In genomic region chr14:90087433-90087832, GRCh38 we compare ENCODE assay signal across 9 cellular contexts. TPM values are rescaled to one million over a fixed set of nuclear protein-coding genes. Genes with fewer than 3 reads are reported as not detected.
A peak's percentile ranks its signal among the peaks of the same experiment; 100 is the strongest.
DNase-seq lines count a peak whose midpoint lies in the region; ATAC-seq and TF ChIP-seq lines count a peak whose summit lies in the region.
"Had no signal": no experiment of that assay in that cellular context is flagged by ENCODE, and none has a peak within 500 bp of the region (broad histone marks: within the 10 kb centered on the region; RNA-seq: fewer than 3 reads in every experiment).

No MANE protein-coding gene starts in this region.

- H3K4me3 Mint-ChIP-seq in natural killer cell treated with Interleukin-12 subunit alpha and Interleukin-12 subunit beta and Interleukin-15 and Interleukin-18, amount 100 ng/mL, for 72 hours, result no peak overlapping the region
- H3K4me3 Mint-ChIP-seq in activated T-cell treated with anti-CD3 and anti-CD28 coated beads, Interleukin-2, amount 50 U/mL, for 4 hours, result no peak overlapping the region
- H3K4me3 Mint-ChIP-seq: brain had no signal

- H3K27ac Mint-ChIP-seq in natural killer cell treated with Interleukin-12 subunit alpha and Interleukin-12 subunit beta and Interleukin-15 and Interleukin-18, amount 100 ng/mL, for 72 hours, result no peak overlapping the region
- H3K27ac Mint-ChIP-seq: brain had no signal

- ATAC-seq in natural killer cell treated with Interleukin-12 subunit alpha and Interleukin-12 subunit beta and Interleukin-15 and Interleukin-18, amount 100 ng/mL, for 72 hours, result peak; percentile 85 to 90
- no peak for ATAC-seq in activated T-cell treated with anti-CD3 and anti-CD28 coated beads, Interleukin-2, amount 50 U/mL, for 4 hours
- no peak for ATAC-seq in HG02642 (IDR thresholded peaks at IDR 0.05; ENCODE audit: poor library complexity, unreplicated experiment)
- no peak for ATAC-seq in HG03025 (IDR thresholded peaks at IDR 0.05; ENCODE audit: low FRiP score, unreplicated experiment)

- H3K27me3 ChIP-seq in esophagus muscularis mucosa, result no peaks in the 10 kb centered on the region

- H3K9me3 ChIP-seq in esophagus muscularis mucosa, result no peaks in the 10 kb centered on the region

- peak; percentile 44 for DNase-seq in GF-D8 (lab: John Stamatoyannopoulos, UW)
- peak; percentile 92 to 100 for DNase-seq in NOMO-1 (lab: John Stamatoyannopoulos, UW; ENCODE audit: unreplicated experiment in 2 of 2)
- peak; percentile 88 for DNase-seq in esophagus muscularis mucosa (ENCODE audit: extremely low spot score)
- DNase-seq in natural killer cell treated with Interleukin-12 subunit alpha and Interleukin-12 subunit beta and Interleukin-15 and Interleukin-18, amount 100 ng/mL, for 72 hours (ENCODE audit: low spot score), result no peak
- no peak for DNase-seq in iPS-NIHi7 (ENCODE audit: extremely low spot score)
- DNase-seq in activated T-cell treated with anti-CD3 and anti-CD28 coated beads, Interleukin-2, amount 50 U/mL, for 4 hours, result no peak

- peaks cover 6 to 13% (median 8%) of the 10 kb centered on the region in 4 donors for H3K4me1 ChIP-seq in esophagus muscularis mucosa

- H3K4me1 Mint-ChIP-seq in natural killer cell treated with Interleukin-12 subunit alpha and Interleukin-12 subunit beta and Interleukin-15 and Interleukin-18, amount 100 ng/mL, for 72 hours (ENCODE audit: low read depth in 2 of 2), result peaks cover 4 to 10% of the 10 kb centered on the region in 2 donors
- H3K4me1 Mint-ChIP-seq in activated T-cell treated with anti-CD3 and anti-CD28 coated beads, Interleukin-2, amount 50 U/mL, for 4 hours (ENCODE audit: low read depth), result no peaks in the 10 kb centered on the region

- peaks cover 5% of the 10 kb centered on the region for H3K36me3 Mint-ChIP-seq in natural killer cell treated with Interleukin-12 subunit alpha and Interleukin-12 subunit beta and Interleukin-15 and Interleukin-18, amount 100 ng/mL, for 72 hours
- peaks cover 2% of the 10 kb centered on the region for H3K36me3 Mint-ChIP-seq in activated T-cell treated with anti-CD3 and anti-CD28 coated beads, Interleukin-2, amount 50 U/mL, for 4 hours (ENCODE audit: insufficient read depth)
- H3K36me3 Mint-ChIP-seq: brain had no signal

- no peak overlapping the region for H3K4me3 ChIP-seq in esophagus muscularis mucosa

- no peaks in the 10 kb centered on the region for H3K36me3 ChIP-seq in esophagus muscularis mucosa

- WGBS in esophagus muscularis mucosa, result 82% methylated on average over 6 of the region's 6 CpGs

- H3K9me3 Mint-ChIP-seq in natural killer cell treated with Interleukin-12 subunit alpha and Interleukin-12 subunit beta and Interleukin-15 and Interleukin-18, amount 100 ng/mL, for 72 hours, result peaks cover 3% of the 10 kb centered on the region
- no peaks in the 10 kb centered on the region for H3K9me3 Mint-ChIP-seq in activated T-cell treated with anti-CD3 and anti-CD28 coated beads, Interleukin-2, amount 50 U/mL, for 4 hours

- H3K27me3 Mint-ChIP-seq in natural killer cell treated with Interleukin-12 subunit alpha and Interleukin-12 subunit beta and Interleukin-15 and Interleukin-18, amount 100 ng/mL, for 72 hours, result peaks cover 23 to 58% of the 10 kb centered on the region in 2 donors
- peaks cover 18% of the 10 kb centered on the region for H3K27me3 Mint-ChIP-seq in activated T-cell treated with anti-CD3 and anti-CD28 coated beads, Interleukin-2, amount 50 U/mL, for 4 hours (ENCODE audit: low read depth)

- no peak overlapping the region for H3K27ac ChIP-seq in esophagus muscularis mucosa (replicated peaks in 1 of 4)

- TF ChIP-seq POLR2A in esophagus muscularis mucosa (IDR thresholded peaks at IDR 0.05; ENCODE audit: low read depth), result no peak

- no peak for TF ChIP-seq EP300 in esophagus muscularis mucosa (IDR thresholded peaks at IDR 0.05)

- intact Hi-C loops in esophagus muscularis mucosa (cut with DNase I), result no loop called here

- TF ChIP-seq CTCF in esophagus muscularis mucosa (IDR thresholded peaks at IDR 0.05), result no peak

RNA-seq across cellular contexts. Expression of gene KCNK13, which starts 25.6 kb away (rescaled TPM):
- total RNA-seq in esophagus muscularis mucosa, result under 1 TPM; 0.19 to 0.42 (median 0.28) TPM
- under 1 TPM; 0.50 to 0.61 TPM for total RNA-seq in natural killer cell treated with Interleukin-12 subunit alpha and Interleukin-12 subunit beta and Interleukin-15 and Interleukin-18, amount 100 ng/mL, for 72 hours
- not detected for total RNA-seq in activated T-cell treated with anti-CD3 and anti-CD28 coated beads, Interleukin-2, amount 50 U/mL, for 4 hours

Comparison
In these comparisons a context has a peak if more than half of its experiments do, and no peak if none do; other contexts are left out.
1. DNase-seq: peak in GF-D8 (single experiment), NOMO-1 (2 of 2) and esophagus muscularis mucosa (single experiment); none in natural killer cell treated with Interleukin-12 subunit alpha and Interleukin-12 subunit beta and Interleukin-15 and Interleukin-18, amount 100 ng/mL, for 72 hours (single experiment), iPS-NIHi7 (single experiment) and activated T-cell treated with anti-CD3 and anti-CD28 coated beads, Interleukin-2, amount 50 U/mL, for 4 hours (single experiment).
2. ATAC-seq: peak in natural killer cell treated with Interleukin-12 subunit alpha and Interleukin-12 subunit beta and Interleukin-15 and Interleukin-18, amount 100 ng/mL, for 72 hours (2 of 2); none in activated T-cell treated with anti-CD3 and anti-CD28 coated beads, Interleukin-2, amount 50 U/mL, for 4 hours (0 of 2), HG02642 (single experiment) and HG03025 (single experiment).